Comparison of ENCODE assay signal across 20 cellular contexts in the genomic region with DNA sequence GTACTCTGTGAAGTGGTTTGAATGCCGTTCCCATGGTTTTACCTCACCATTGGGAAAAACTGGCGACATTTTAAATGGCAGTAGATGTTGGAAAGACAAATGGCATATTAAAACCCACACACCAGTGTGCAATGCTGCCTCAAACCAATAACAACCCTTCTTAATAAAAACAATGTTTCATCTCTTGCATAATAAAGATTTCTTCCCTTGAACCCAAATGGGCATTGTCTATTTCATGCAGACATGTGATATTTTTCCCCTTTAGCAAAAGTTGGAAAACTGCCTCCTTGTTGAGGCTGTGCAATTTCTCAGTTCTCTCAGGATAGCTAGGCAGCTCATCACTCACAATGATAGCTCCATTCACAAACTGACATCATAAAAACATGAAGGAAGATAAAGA. TPM values are rescaled to one million over a fixed set of nuclear protein-coding genes. Genes with fewer than 3 reads are reported as not detected.
"Had no signal": no experiment of that assay in that cellular context is flagged by ENCODE, and none has a peak within 500 bp of the region (broad histone marks: within the 10 kb centered on the region; RNA-seq: fewer than 3 reads in every experiment).

No MANE protein-coding gene starts in this region.

- ATAC-seq: activated CD8-positive, alpha-beta T cell treated with anti-CD3 and anti-CD28 coated beads for 36 hours; activated naive CD4-positive, alpha-beta T cell treated with anti-CD3 and anti-CD28 coated beads, Interleukin-2, amount 50 U/mL, for 72 hours; body of pancreas; effector memory CD8-positive, alpha-beta T cell; stimulated activated naive CD8-positive, alpha-beta T cell treated with anti-CD3 and anti-CD28 coated beads, Interleukin-15, amount 100 ng/mL, for 72 hours had no signal

- DNase-seq: activated CD4-positive, alpha-beta T cell treated with anti-CD3 and anti-CD28 coated beads for 48 hours; activated CD8-positive, alpha-beta T cell treated with anti-CD3 and anti-CD28 coated beads for 36 hours; activated gamma-delta T cell; activated T-cell treated with anti-CD3 and anti-CD28 coated beads, Interleukin-2, amount 50 U/mL, for 48 hours; amniotic stem cell; body of pancreas; effector memory CD8-positive, alpha-beta T cell; kidney; nephron progenitor cell; sigmoid colon; spleen; stimulated activated CD4-positive, alpha-beta T cell treated with anti-CD3 and anti-CD28 coated beads, Interleukin-1b, Interleukin-23, amount 100 ng/mL, for 48 hours; stimulated activated naive CD8-positive, alpha-beta T cell treated with anti-CD3 and anti-CD28 coated beads, Interleukin-15, amount 100 ng/mL, for 72 hours; T-helper 2 cell had no signal

RNA-seq across cellular contexts. Expression of a gene that starts 33.7 kb away (rescaled TPM):
- total RNA-seq: activated CD8-positive, alpha-beta T cell treated with anti-CD3 and anti-CD28 coated beads for 36 hours; activated naive CD4-positive, alpha-beta T cell treated with anti-CD3 and anti-CD28 coated beads, Interleukin-2, amount 50 U/mL, for 72 hours; body of pancreas; mesenteric fat pad; osteocyte; spleen; thoracic aorta; ureter had no signal
- polyA plus RNA-seq: liver, spleen had no signal
